24 cellular contexts compared by ENCODE assay signal in the genomic region with DNA sequence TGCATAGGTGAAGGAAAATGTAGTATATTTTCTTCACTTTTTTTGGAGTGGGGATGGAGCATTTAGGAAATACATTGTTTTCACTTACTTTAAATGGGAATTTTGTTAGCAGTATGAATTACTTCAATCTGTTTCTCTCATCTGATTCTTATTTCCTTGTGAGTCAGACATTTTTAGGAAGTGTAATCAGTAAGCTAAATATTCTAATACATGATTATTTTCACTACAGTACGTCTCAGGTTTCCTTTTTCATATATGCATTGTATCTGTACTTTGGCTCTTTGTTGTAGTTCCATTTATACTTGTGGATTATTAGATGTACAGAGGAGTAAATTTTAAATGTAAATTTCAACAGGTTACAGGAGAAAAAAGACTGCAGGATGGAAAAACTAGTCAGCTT. TPM values are rescaled to one million over a fixed set of nuclear protein-coding genes. Genes with fewer than 3 reads are reported as not detected.
DNase-seq lines count a peak whose midpoint lies in the region; ATAC-seq, FAIRE-seq and TF ChIP-seq lines count a peak whose summit lies in the region.
"Had no signal": no experiment of that assay in that cellular context is flagged by ENCODE, and none has a peak within 500 bp of the region (broad histone marks: within the 10 kb centered on the region; RNA-seq: fewer than 3 reads in every experiment).

No MANE protein-coding gene starts in this region.

- no peaks in the 10 kb centered on the region for H3K27me3 ChIP-seq in GM12878 (replicated peaks in 1 of 2; ENCODE audit: control insufficient read depth in 2 of 2, insufficient read depth in 2 of 2, low read length in 1 of 2)
- no peaks in the 10 kb centered on the region for H3K27me3 ChIP-seq in adrenal gland
- H3K27me3 ChIP-seq: brain microvascular endothelial cell, colonic mucosa, MG63, upper lobe of right lung had no signal

- ATAC-seq in A549 (no peak), GM12878 (no peak)
- ATAC-seq: activated naive CD8-positive, alpha-beta T cell treated with anti-CD3 and anti-CD28 coated beads, Interleukin-2, amount 50 U/mL, for 24 hours; upper lobe of right lung had no signal

- CTCF ChIA-PET in A549 (lab: Yijun Ruan, JAX): interaction anchor here (0.6 to 0.7 kb wide), 2 partner anchors 52 to 1343 kb away, joined by 3 to 5 read pairs; no protein-coding TSS in a partner anchor
- CTCF ChIA-PET in GM12878 (lab: Yijun Ruan, JAX): interaction anchor here (2.0 kb wide), 1 partner anchor 9 kb away, joined by 11 read pairs; no protein-coding TSS in a partner anchor

- H3K4me3 ChIP-seq in A549 (no peak overlapping the region), GM12878 (no peak overlapping the region), adrenal gland (no peak overlapping the region)
- H3K4me3 ChIP-seq: colonic mucosa, MG63, upper lobe of right lung had no signal

- DNase-seq in A549 (ENCODE audit: low read depth in 1 of 2, low spot score in 1 of 2): no peak
- DNase-seq in HCEC 1CT: peak; percentile 45
- no peak for DNase-seq in GM12878 (ENCODE audit: low read depth, low spot score)
- DNase-seq in stimulated activated CD4-positive, alpha-beta T cell treated with anti-CD3 and anti-CD28 coated beads, Interleukin-1b, Interleukin-23, amount 100 ng/mL, for 48 hours: no peak
- DNase-seq in activated T-cell treated with anti-CD3 and anti-CD28 coated beads, Interleukin-2, amount 50 U/mL, for 48 hours: no peak
- no peak for DNase-seq in cardiac septum (ENCODE audit: low spot score)
- no peak for DNase-seq in adrenal gland
- DNase-seq: activated B cell treated with CpG ODN at 0.5 μM for 24 hours; activated CD4-positive, alpha-beta T cell treated with anti-CD3 and anti-CD28 coated beads, Interleukin-2, amount 50 U/mL, for 4 hours; activated CD8-positive, alpha-beta memory T cell treated with anti-CD3 and anti-CD28 coated beads, Interleukin-2, amount 50 U/mL, for 4 hours; activated effector memory CD4-positive, alpha-beta T cell treated with Interleukin-2 at 50 U/mL for 16 hours; activated naive CD8-positive, alpha-beta T cell treated with anti-CD3 and anti-CD28 coated beads, Interleukin-2, amount 50 U/mL, for 24 hours; brain microvascular endothelial cell; colonic mucosa; endodermal cell; head of caudate nucleus; MG63; NCI-H1417; NCI-H2107; NCI-H446; NCI-H82; upper lobe of right lung had no signal

- no peak for TF ChIP-seq RAD21 in A549 (conservative IDR thresholded peaks at IDR 0.05 in 1 of 2, IDR thresholded peaks at IDR 0.05 in 1 of 2)
- no peak for TF ChIP-seq RAD21 in GM12878 (IDR thresholded peaks at IDR 0.05; ENCODE audit: insufficient read depth, low read depth, low read length)

- BruUV-seq in GM12878 (replicated peaks; lab: Mats Ljungman, UMichigan): no TSS peak

- no peak for TF ChIP-seq CTCF in A549 (IDR thresholded peaks at IDR 0.05)
- no peak for TF ChIP-seq CTCF in GM12878 (IDR thresholded peaks at IDR 0.05 in 2 of 3, conservative IDR thresholded peaks at IDR 0.05 in 1 of 3; ENCODE audit: control insufficient read depth in 2 of 3, extremely low read depth in 1 of 3, insufficient read depth in 1 of 3, low read depth in 3 of 3, low read length in 3 of 3)
- TF ChIP-seq CTCF in adrenal gland (IDR thresholded peaks at IDR 0.05): no peak

- POLR2A ChIA-PET in A549 (lab: Yijun Ruan, JAX) (no interaction called here), GM12878 (lab: Charles Lee) (interaction anchor here (0.7 to 1.1 kb wide), 3 partner anchors 9 to 129 kb away, joined by 4 to 5 read pairs (median 4); no protein-coding TSS in a partner anchor)

- WGBS in A549 (ENCODE audit: missing lambda C conversion rate): 60% methylated on average over 1 of the region's 1 CpG
- 88% methylated on average over 1 of the region's 1 CpG for WGBS in GM12878 (ENCODE audit: insufficient coverage, insufficient replicate concordance, low lambda C conversion rate, missing lambda C conversion rate)
- 59 to 79% (median 73%) methylated on average over 1 of the region's 1 CpG for WGBS in adrenal gland, 4 donors

- in situ Hi-C loops in GM12878 (cut with MboI): no loop called here

- RAD21 ChIA-PET in GM12878 (lab: Charles Lee; ENCODE audit: unreplicated experiment): interaction anchor here (0.6 to 1.6 kb wide), 5 partner anchors 9 to 129 kb away, joined by 3 to 7 read pairs (median 5); no protein-coding TSS in a partner anchor

- H3K9me3 ChIP-seq in A549 (no peaks in the 10 kb centered on the region), GM12878 (replicated peaks; ENCODE audit: control insufficient read depth, insufficient read depth, low read length) (no peaks in the 10 kb centered on the region; the same call in 2 of the 3 replicates), adrenal gland (replicated peaks in 1 of 3) (no peaks in the 10 kb centered on the region)
- H3K9me3 ChIP-seq: colonic mucosa, MG63, upper lobe of right lung had no signal

- TF ChIP-seq EP300 in A549 (IDR thresholded peaks at IDR 0.05) (no peak), GM12878 (IDR thresholded peaks at IDR 0.05; ENCODE audit: borderline replicate concordance in 1 of 2, control insufficient read depth in 1 of 2, low read depth in 2 of 2, low read length in 2 of 2) (no peak)

- TF ChIP-seq POLR2A in A549 (IDR thresholded peaks at IDR 0.05; ENCODE audit: low read length) (no peak), GM12878 (IDR thresholded peaks at IDR 0.05; ENCODE audit: low read depth, low read length) (no peak), adrenal gland (IDR thresholded peaks at IDR 0.05) (no peak)

- SMC1A ChIA-PET in GM12878 (lab: Charles Lee; ENCODE audit: uncharacterized antibody, unreplicated experiment): interaction anchor here (0.6 to 2.9 kb wide), 14 partner anchors 8 to 287 kb away, joined by 3 to 16 read pairs (median 3); no protein-coding TSS in a partner anchor

- FAIRE-seq in A549 (lab: Jason Lieb, UNC) (no peak), GM12878 (lab: Jason Lieb, UNC) (peak; percentile 54), islet of Langerhans (lab: Jason Lieb, UNC) (peak; percentile 17)
- FAIRE-seq: A204.1 had no signal

- H3K9ac ChIP-seq in GM12878 (ENCODE audit: control insufficient read depth, insufficient read depth, low read length): no peak overlapping the region

- no peaks in the 10 kb centered on the region; the same call in 1 of the 2 replicates for H3K79me2 ChIP-seq in GM12878 (ENCODE audit: control insufficient read depth, insufficient read depth, low read length)

- peaks cover 75% of the 10 kb centered on the region for H3K4me1 ChIP-seq in A549
- H3K4me1 ChIP-seq in GM12878 (ENCODE audit: control insufficient read depth, insufficient read depth, low read length): no peaks in the 10 kb centered on the region
- H3K4me1 ChIP-seq in adrenal gland (replicated peaks in 1 of 2): peaks cover 15 to 27% of the 10 kb centered on the region in 2 donors

- H4K20me1 ChIP-seq in GM12878 (ENCODE audit: control insufficient read depth, insufficient read depth): no peaks in the 10 kb centered on the region; the same call in 1 of the 2 replicates

- intact Hi-C loops in GM12878 (cut with micrococcal nuclease; ENCODE audit: unreplicated experiment): no loop called here
- intact Hi-C loops in cardiac septum (cut with DNase I): loop anchor here (10.0 kb wide), 1 partner anchor 129 kb away; the partner anchor contains the start of gene NR4A2
- intact Hi-C loops in adrenal gland (cut with DNase I): no loop called here

- H3K27ac ChIP-seq in A549 (no peak overlapping the region), GM12878 (ENCODE audit: control insufficient read depth, insufficient read depth) (no peak overlapping the region), adrenal gland (no peak overlapping the region)
- H3K27ac ChIP-seq: brain microvascular endothelial cell, colonic mucosa, upper lobe of right lung had no signal

- peak overlapping the region; percentile 32; the same call in 2 of the 3 replicates for H3K4me2 ChIP-seq in A549
- no peak overlapping the region for H3K4me2 ChIP-seq in GM12878 (ENCODE audit: control insufficient read depth, insufficient read depth)

- H2AFZ ChIP-seq in GM12878 (ENCODE audit: control insufficient read depth, low read depth, low read length): no peak overlapping the region

- H3K36me3 ChIP-seq in GM12878 (ENCODE audit: control insufficient read depth in 2 of 2, insufficient read depth in 2 of 2, low read length in 1 of 2): no peaks in the 10 kb centered on the region
- H3K36me3 ChIP-seq in adrenal gland (replicated peaks in 1 of 2): no peaks in the 10 kb centered on the region
- H3K36me3 ChIP-seq: brain microvascular endothelial cell, colonic mucosa, MG63, upper lobe of right lung had no signal

TF ChIP-seq in A549, 52 proteins besides CTCF, POLR2A, EP300 and RAD21 (continues in another document):
- TF ChIP-seq MAFK (IDR thresholded peaks at IDR 0.05; ENCODE audit: partially characterized antibody): no peak
- no peak for TF ChIP-seq RNF2 (IDR thresholded peaks at IDR 0.05; ENCODE audit: borderline replicate concordance, low read depth)

TF ChIP-seq in GM12878, 131 proteins besides CTCF, POLR2A, EP300 and RAD21 (continues in another document):
- TF ChIP-seq CHD1 (IDR thresholded peaks at IDR 0.05; ENCODE audit: low read depth, low read length) (no peak), CREM (IDR thresholded peaks at IDR 0.05; ENCODE audit: low read depth) (no peak), STAT1 (conservative IDR thresholded peaks at IDR 0.05) (no peak)

RNA-seq across cellular contexts. Expression of gene GPD2, which starts 27.9 kb away (rescaled TPM):
- 39.6 and 41.9 TPM in 2 replicates for polyA plus RNA-seq in A549 (2011; rRNA removed)
- polyA plus RNA-seq in A549 (2012; cell fraction: cytosol; rRNA removed): 7.9 and 8.6 TPM in 2 replicates
- 5.6 and 8.6 TPM in 2 replicates for polyA plus RNA-seq in A549 (2012; cell fraction: nucleus; rRNA removed)
- 26.6 to 28.3 TPM (median 27.8 TPM) in 3 replicates for polyA plus RNA-seq in A549 (2017; fragmentation: RNase III; extraction: RNeasy Plus Mini Kit Qiagen cat#74134 plus additional on column Dnase treatment)
- polyA minus RNA-seq in A549 (2011; rRNA and poly(A)+ RNA removed): 76.4 and 79.8 TPM in 2 replicates
- 64.3 and 66.5 TPM in 2 replicates for total RNA-seq in GM12878 (2013; cell fraction: nucleolus; rRNA removed)
- 45.5 and 53.7 TPM in 2 replicates for total RNA-seq in GM12878 (2014; rRNA removed)
- 61.6 and 62.5 TPM in 2 replicates for total RNA-seq in GM12878 (2014; rRNA removed; fragmentation: Illumina TruSeq; extraction: Trizol)
- total RNA-seq in GM12878 (2021): 45.1 and 47.0 TPM in 2 replicates
- polyA plus RNA-seq in GM12878 (2011; ENCODE audit: low read depth): 5.9 TPM
- polyA plus RNA-seq in GM12878 (2011; rRNA removed): 37.9 and 53.3 TPM in 2 replicates
- 22.0 and 24.7 TPM in 2 replicates for polyA plus RNA-seq in GM12878 (2011; cell fraction: cytosol; rRNA removed)
- 33.9 and 42.6 TPM in 2 replicates for polyA plus RNA-seq in GM12878 (2011; cell fraction: nucleus; rRNA removed)
- polyA plus RNA-seq in GM12878 (2012): 10.0 and 20.6 TPM in 2 replicates
- polyA plus RNA-seq in GM12878 (2014; fragmentation: Illumina TruSeq; extraction: Trizol): 73.5 and 106 TPM in 2 replicates
- 10 to 100 TPM; 10.0 to 10.5 TPM for polyA plus RNA-seq in GM12878 (2014; fragmentation: Nextera tagmentation; extraction: Ambion mirVana)
- 21.4 and 28.4 TPM in 2 replicates for polyA plus RNA-seq in GM12878 (2014; rRNA removed)
- 10 to 100 TPM; 41.8 to 49.5 TPM for polyA plus RNA-seq in GM12878 (2016; fragmentation: Nextera tagmentation; extraction: Ambion mirVana)
- polyA minus RNA-seq in GM12878 (2011; rRNA and poly(A)+ RNA removed): 106 and 134 TPM in 2 replicates
- polyA minus RNA-seq in GM12878 (2011; cell fraction: cytosol; rRNA and poly(A)+ RNA removed): 32.6 and 40.4 TPM in 2 replicates
- 36.8 and 50.2 TPM in 2 replicates for polyA minus RNA-seq in GM12878 (2011; cell fraction: nucleus; rRNA and poly(A)+ RNA removed)
- 12.6 TPM for total RNA-seq in cardiac septum
- 10 to 100 TPM; 10.7 to 33.8 (median 16.2) TPM for total RNA-seq in adrenal gland
- 10 to 100 TPM in 1 of 3 donors, 1 to 10 TPM in 2; 4.5 to 14.0 (median 5.0) TPM for polyA plus RNA-seq in adrenal gland
